ENCODE assay signal across 8 cellular contexts in the genomic region with DNA sequence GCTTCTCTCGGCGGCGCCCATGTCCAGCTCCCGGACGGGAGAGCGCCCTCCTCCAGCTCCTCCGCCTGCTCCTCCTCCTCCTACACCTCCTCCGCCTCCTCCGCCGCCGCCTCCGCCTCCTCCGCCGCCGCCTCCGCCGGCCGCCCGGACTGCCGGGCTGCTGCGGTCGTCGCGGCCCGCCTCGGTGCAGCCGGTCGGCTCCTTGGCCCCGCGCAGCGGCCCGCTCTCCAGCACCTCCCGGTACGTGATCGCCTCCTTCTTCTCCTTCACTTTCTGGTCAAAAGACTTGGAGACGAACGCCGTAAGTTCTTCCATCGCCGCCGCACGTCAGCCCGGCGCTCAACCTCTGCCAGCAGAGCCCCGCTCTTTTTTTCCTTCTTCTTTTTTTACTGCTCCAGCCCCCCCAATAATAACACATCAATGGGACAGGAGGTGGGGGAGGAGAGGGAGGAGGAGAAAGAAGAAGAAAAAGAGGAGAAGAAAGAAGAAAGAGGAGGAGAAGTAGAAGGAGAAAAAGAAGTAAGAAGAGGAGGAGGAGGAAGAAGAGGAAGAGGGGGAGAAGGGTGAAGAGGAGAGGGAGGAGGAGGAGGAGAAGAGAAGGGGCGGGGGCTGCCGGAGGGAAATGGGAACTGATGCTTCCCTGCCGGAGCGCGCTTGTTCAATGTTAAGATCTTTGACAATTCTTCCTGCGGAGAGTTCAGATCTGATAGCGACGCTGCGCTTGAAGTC. TPM values are rescaled to one million over a fixed set of nuclear protein-coding genes. Genes with fewer than 3 reads are reported as not detected.
DNase-seq lines count a peak whose midpoint lies in the region; TF ChIP-seq lines count a peak whose summit lies in the region.

SHOX2 (minus strand) TSS at position 711 of the 729 bp plus-strand sequence; CDS start at position 315, 396 bp downstream.

- H3K27me3 Mint-ChIP-seq in stimulated activated naive CD8-positive, alpha-beta T cell treated with anti-CD3 and anti-CD28 coated beads, Interleukin-15, Interleukin-2, amounts not matched to agents 100 ng/mL and 50 ng/mL, for 24 hours, result peaks cover 81% of the 10 kb centered on the region

- H3K9me3 Mint-ChIP-seq in stimulated activated naive CD8-positive, alpha-beta T cell treated with anti-CD3 and anti-CD28 coated beads, Interleukin-15, Interleukin-2, amounts not matched to agents 100 ng/mL and 50 ng/mL, for 24 hours, result no peaks in the 10 kb centered on the region

- peak within 1 kb of the TSS; percentile 60 to 64 for H3K4me3 ChIP-seq in ascending aorta
- H3K4me3 ChIP-seq in iPS-18c (ENCODE audit: insufficient read depth, low read depth, low read length), result peak within 1 kb of the TSS; percentile 52

- H3K36me3 ChIP-seq in ascending aorta, result no peaks in the 10 kb centered on the region

- H3K36me3 Mint-ChIP-seq in stimulated activated naive CD8-positive, alpha-beta T cell treated with anti-CD3 and anti-CD28 coated beads, Interleukin-15, Interleukin-2, amounts not matched to agents 100 ng/mL and 50 ng/mL, for 24 hours (ENCODE audit: low read depth), result no peaks in the 10 kb centered on the region

- DNase-seq in activated gamma-delta T cell (lab: John Stamatoyannopoulos, UW) (peak; percentile 16), activated gamma-delta T cell treated with Interleukin-2 at 50 U/mL for 16 hours (no peak), NCI-H2196 treated with DMSO at 0.1 percent for 48 hours (lab: John Stamatoyannopoulos, UW; ENCODE audit: unreplicated experiment) (peak; percentile 60), ascending aorta (ENCODE audit: low spot score in 2 of 2) (peak in 1 of 2 donors; percentile 64), hepatic stellate cell (ENCODE audit: low spot score) (no peak), midbrain (lab: John Stamatoyannopoulos, UW) (no peak)

- peak within 1 kb of the TSS; percentile 67 for H3K27ac Mint-ChIP-seq in stimulated activated naive CD8-positive, alpha-beta T cell treated with anti-CD3 and anti-CD28 coated beads, Interleukin-15, Interleukin-2, amounts not matched to agents 100 ng/mL and 50 ng/mL, for 24 hours

- peak within 1 kb of the TSS in 1 of 2 donors; percentile 46 for H3K27ac ChIP-seq in ascending aorta

- peak within 1 kb of the TSS; percentile 78 for H3K4me3 Mint-ChIP-seq in stimulated activated naive CD8-positive, alpha-beta T cell treated with anti-CD3 and anti-CD28 coated beads, Interleukin-15, Interleukin-2, amounts not matched to agents 100 ng/mL and 50 ng/mL, for 24 hours

- intact Hi-C loops in ascending aorta (cut with DNase I), result loop anchor here (5.0 to 10.0 kb wide), 2 partner anchors 466 to 931 kb away; partner anchors contain the start of gene MLF1

- H3K27me3 ChIP-seq in ascending aorta, result peaks cover 26% of the 10 kb centered on the region

- H3K4me1 Mint-ChIP-seq in stimulated activated naive CD8-positive, alpha-beta T cell treated with anti-CD3 and anti-CD28 coated beads, Interleukin-15, Interleukin-2, amounts not matched to agents 100 ng/mL and 50 ng/mL, for 24 hours (ENCODE audit: low read depth), result peaks cover 64% of the 10 kb centered on the region

- H3K9me3 ChIP-seq in ascending aorta (no peaks in the 10 kb centered on the region), iPS-18c (ENCODE audit: control insufficient read depth, insufficient read depth, low read length) (no peaks in the 10 kb centered on the region)

- H3K4me1 ChIP-seq in ascending aorta, result peaks cover 7 to 18% of the 10 kb centered on the region in 2 donors

- no peak for TF ChIP-seq CTCF in ascending aorta (IDR thresholded peaks at IDR 0.05)

RNA-seq across cellular contexts. Expression of gene SHOX2, which starts in this region (rescaled TPM):
- not detected for total RNA-seq in ascending aorta

Comparison
In these comparisons a context has a peak if more than half of its experiments do, and no peak if none do; other contexts are left out.
1. DNase-seq: peak in activated gamma-delta T cell (single experiment) and NCI-H2196 treated with DMSO at 0.1 percent for 48 hours (single experiment); none in activated gamma-delta T cell treated with Interleukin-2 at 50 U/mL for 16 hours (single experiment), hepatic stellate cell (single experiment) and midbrain (single experiment).